29 cellular contexts compared by ENCODE assay signal in genomic region chr9:69351227-69351626, GRCh38.
"Had no signal": no experiment of that assay in that cellular context is flagged by ENCODE, and none has a peak within 500 bp of the region (broad histone marks: within the 10 kb centered on the region; RNA-seq: fewer than 3 reads in every experiment).

No MANE protein-coding gene starts in this region.

- DNase-seq: stimulated activated CD4-positive, alpha-beta T cell treated with anti-CD3 and anti-CD28 coated beads, Interleukin-2, amount 100 ng/mL, for 48 hours; stimulated activated CD4-positive, alpha-beta T cell treated with anti-CD3 and anti-CD28 coated beads, Interleukin-4, amount 100 ng/mL, for 1 hour; stimulated activated CD4-positive, alpha-beta T cell treated with anti-CD3 and anti-CD28 coated beads, Interleukin-4, amount 100 ng/mL, for 24 hours; stimulated activated CD4-positive, alpha-beta T cell treated with anti-CD3 and anti-CD28 coated beads, Interleukin-4, amount 100 ng/mL, for 4 hours; stimulated activated CD8-positive, alpha-beta memory T cell treated with anti-CD3 and anti-CD28 coated beads, Interleukin-4, amount 100 ng/mL, for 48 hours; stimulated activated naive B cell treated with anti-CD40 and anti-IgM and Interleukin-4, amounts not matched to agents 10 μg/mL and 1 μg/mL and 100 μg/mL, for 72 hours; stimulated activated naive CD4-positive, alpha-beta T cell; stimulated activated naive CD4-positive, alpha-beta T cell treated with Interleukin-2 at 50 U/mL for 16 hours; stimulated activated naive CD8-positive, alpha-beta T cell treated with anti-CD3 and anti-CD28 coated beads, Interleukin-15, amount 100 ng/mL, for 72 hours; stimulated activated naive CD8-positive, alpha-beta T cell treated with anti-CD3 and anti-CD28 coated beads, Interleukin-15, Interleukin-2, amounts not matched to agents 100 U/mL and 50 U/mL, for 24 hours; stomach; substantia nigra; testis; thyroid gland; tibial artery; transverse colon; trophoblast cell; upper lobe of left lung; upper lobe of right lung; uterus had no signal

- H3K4me1 Mint-ChIP-seq: stimulated activated effector memory CD8-positive, alpha-beta T cell treated with anti-CD3 and anti-CD28 coated beads, Interleukin-12 subunit alpha, Interleukin-12 subunit beta, amount 100 ng/mL, for 72 hours; stimulated activated memory B cell treated with anti-CD40 and anti-IgM and Interleukin-4, amounts not matched to agents 10 μg/mL and 1 μg/mL and 100 μg/mL, for 72 hours; stimulated activated naive B cell treated with anti-CD40 and anti-IgM and Interleukin-4, amounts not matched to agents 10 μg/mL and 1 μg/mL and 100 μg/mL, for 72 hours; stimulated activated naive CD8-positive, alpha-beta T cell treated with anti-CD3 and anti-CD28 coated beads, Interleukin-15, amount 100 ng/mL, for 72 hours had no signal

- H3K9me3 ChIP-seq: stomach, suprapubic skin, testis, thoracic aorta, thyroid gland, tibial artery, tibial nerve, transverse colon, upper lobe of left lung, upper lobe of right lung, uterus, vagina had no signal

- H3K27me3 Mint-ChIP-seq: stimulated activated memory B cell treated with anti-CD40 and anti-IgM and Interleukin-4, amounts not matched to agents 10 μg/mL and 1 μg/mL and 100 μg/mL, for 72 hours; stimulated activated naive CD8-positive, alpha-beta T cell treated with anti-CD3 and anti-CD28 coated beads, Interleukin-15, amount 100 ng/mL, for 72 hours; type B pancreatic cell had no signal

- H3K4me1 ChIP-seq: tibial nerve, transverse colon, upper lobe of right lung, uterus, vagina had no signal

- H3K36me3 Mint-ChIP-seq: stimulated activated effector memory CD8-positive, alpha-beta T cell treated with anti-CD3 and anti-CD28 coated beads, Interleukin-12 subunit alpha, Interleukin-12 subunit beta, amount 100 ng/mL, for 72 hours; stimulated activated memory B cell treated with anti-CD40 and anti-IgM and Interleukin-4, amounts not matched to agents 10 μg/mL and 1 μg/mL and 100 μg/mL, for 72 hours; stimulated activated naive B cell treated with anti-CD40 and anti-IgM and Interleukin-4, amounts not matched to agents 10 μg/mL and 1 μg/mL and 100 μg/mL, for 72 hours; type B pancreatic cell had no signal

- H3K27ac Mint-ChIP-seq: stimulated activated effector memory CD8-positive, alpha-beta T cell treated with anti-CD3 and anti-CD28 coated beads, Interleukin-12 subunit alpha, Interleukin-12 subunit beta, amount 100 ng/mL, for 72 hours; stimulated activated memory B cell treated with anti-CD40 and anti-IgM and Interleukin-4, amounts not matched to agents 10 μg/mL and 1 μg/mL and 100 μg/mL, for 72 hours; stimulated activated naive B cell treated with anti-CD40 and anti-IgM and Interleukin-4, amounts not matched to agents 10 μg/mL and 1 μg/mL and 100 μg/mL, for 72 hours; stimulated activated naive CD8-positive, alpha-beta T cell treated with anti-CD3 and anti-CD28 coated beads, Interleukin-15, Interleukin-2, amounts not matched to agents 100 ng/mL and 50 ng/mL, for 24 hours; type B pancreatic cell had no signal

- H3K27ac ChIP-seq: stomach, suprapubic skin, testis, thoracic aorta, thyroid gland, tibial artery, tibial nerve, transverse colon, upper lobe of left lung, upper lobe of right lung, uterus, vagina had no signal

- H3K36me3 ChIP-seq: stomach, suprapubic skin, thoracic aorta, thyroid gland, tibial artery, tibial nerve, transverse colon, upper lobe of left lung, upper lobe of right lung, uterus, vagina had no signal

- ATAC-seq: stimulated activated effector memory CD8-positive, alpha-beta T cell treated with anti-CD3 and anti-CD28 coated beads, Interleukin-12 subunit alpha, Interleukin-12 subunit beta, amount 100 ng/mL, for 72 hours; stimulated activated memory B cell treated with anti-CD40 and anti-IgM and Interleukin-4, amounts not matched to agents 10 μg/mL and 1 μg/mL and 100 μg/mL, for 72 hours; stimulated activated naive B cell treated with anti-CD40 and anti-IgM and Interleukin-4, amounts not matched to agents 10 μg/mL and 1 μg/mL and 100 μg/mL, for 72 hours; stimulated activated naive CD8-positive, alpha-beta T cell treated with anti-CD3 and anti-CD28 coated beads, Interleukin-15, amount 100 ng/mL, for 72 hours; stimulated activated naive CD8-positive, alpha-beta T cell treated with anti-CD3 and anti-CD28 coated beads, Interleukin-15, Interleukin-2, amounts not matched to agents 100 U/mL and 50 U/mL, for 24 hours; upper lobe of right lung had no signal

- H3K4me3 ChIP-seq: stomach, suprapubic skin, testis, thoracic aorta, thyroid gland, tibial artery, tibial nerve, transverse colon, upper lobe of left lung, upper lobe of right lung, uterus, vagina had no signal

- H3K27me3 ChIP-seq: stomach, suprapubic skin, testis, thyroid gland, tibial artery, tibial nerve, transverse colon, upper lobe of left lung, upper lobe of right lung, uterus, vagina had no signal

- H3K9me3 Mint-ChIP-seq: stimulated activated effector memory CD8-positive, alpha-beta T cell treated with anti-CD3 and anti-CD28 coated beads, Interleukin-12 subunit alpha, Interleukin-12 subunit beta, amount 100 ng/mL, for 72 hours; stimulated activated naive CD8-positive, alpha-beta T cell treated with anti-CD3 and anti-CD28 coated beads, Interleukin-15, amount 100 ng/mL, for 72 hours; stimulated activated naive CD8-positive, alpha-beta T cell treated with anti-CD3 and anti-CD28 coated beads, Interleukin-15, Interleukin-2, amounts not matched to agents 100 ng/mL and 50 ng/mL, for 24 hours; type B pancreatic cell had no signal

- FAIRE-seq: urothelium cell line had no signal

- H3K4me3 Mint-ChIP-seq: stimulated activated effector memory CD8-positive, alpha-beta T cell treated with anti-CD3 and anti-CD28 coated beads, Interleukin-12 subunit alpha, Interleukin-12 subunit beta, amount 100 ng/mL, for 72 hours; stimulated activated memory B cell treated with anti-CD40 and anti-IgM and Interleukin-4, amounts not matched to agents 10 μg/mL and 1 μg/mL and 100 μg/mL, for 72 hours; stimulated activated naive B cell treated with anti-CD40 and anti-IgM and Interleukin-4, amounts not matched to agents 10 μg/mL and 1 μg/mL and 100 μg/mL, for 72 hours; stimulated activated naive CD8-positive, alpha-beta T cell treated with anti-CD3 and anti-CD28 coated beads, Interleukin-15, amount 100 ng/mL, for 72 hours; stimulated activated naive CD8-positive, alpha-beta T cell treated with anti-CD3 and anti-CD28 coated beads, Interleukin-15, Interleukin-2, amounts not matched to agents 100 ng/mL and 50 ng/mL, for 24 hours; type B pancreatic cell had no signal
